Comparison of ENCODE assay signal across 8 cellular contexts in genomic region chr4:3302164-3302785, GRCh38. TPM values are rescaled to one million over a fixed set of nuclear protein-coding genes. Genes with fewer than 3 reads are reported as not detected.
A peak's percentile ranks its signal among the peaks of the same experiment; 100 is the strongest.
DNase-seq lines count a peak whose midpoint lies in the region; ATAC-seq lines count a peak whose summit lies in the region.

No MANE protein-coding gene starts in this region.

- H3K4me3 Mint-ChIP-seq in activated T-helper 1 cell treated with anti-CD3 and anti-CD28 coated beads, Interleukin-12 subunit alpha, Interleukin-12 subunit beta, Interleukin-2, Interleukin-4 antibody, amounts not matched to agents 30 ng/mL and 10 ng/mL and 1 ng/mL, durations not matched to agents 14 hours and 24 hours and 36 hours = peak overlapping the region; percentile 62

- H3K27me3 Mint-ChIP-seq in activated T-helper 1 cell treated with anti-CD3 and anti-CD28 coated beads, Interleukin-12 subunit alpha, Interleukin-12 subunit beta, Interleukin-2, Interleukin-4 antibody, amounts not matched to agents 30 ng/mL and 10 ng/mL and 1 ng/mL, durations not matched to agents 14 hours and 24 hours and 36 hours (ENCODE audit: insufficient read depth) = peaks cover 15% of the 10 kb centered on the region

- H3K4me1 Mint-ChIP-seq in activated T-helper 1 cell treated with anti-CD3 and anti-CD28 coated beads, Interleukin-12 subunit alpha, Interleukin-12 subunit beta, Interleukin-2, Interleukin-4 antibody, amounts not matched to agents 30 ng/mL and 10 ng/mL and 1 ng/mL, durations not matched to agents 14 hours and 24 hours and 36 hours (ENCODE audit: low read depth) = peaks cover 30% of the 10 kb centered on the region

- intact Hi-C loops in left cardiac atrium (cut with DNase I) (no loop called here), Right ventricle myocardium inferior (cut with DNase I) (no loop called here)
- intact Hi-C loops in activated T-helper 1 cell treated with anti-CD3 and anti-CD28 coated beads, Interleukin-12 subunit alpha, Interleukin-12 subunit beta, Interleukin-2, Interleukin-4 antibody, amounts not matched to agents 30 ng/mL and 10 ng/mL and 1 ng/mL, durations not matched to agents 14 hours and 24 hours and 36 hours (cut with micrococcal nuclease) = loop anchor here (2.0 kb wide), 1 partner anchor 179 kb away; no protein-coding TSS in a partner anchor

- no peaks in the 10 kb centered on the region for H3K9me3 Mint-ChIP-seq in activated T-helper 1 cell treated with anti-CD3 and anti-CD28 coated beads, Interleukin-12 subunit alpha, Interleukin-12 subunit beta, Interleukin-2, Interleukin-4 antibody, amounts not matched to agents 30 ng/mL and 10 ng/mL and 1 ng/mL, durations not matched to agents 14 hours and 24 hours and 36 hours

- ATAC-seq in left cardiac atrium (no peak), Right ventricle myocardium inferior (no peak), HG02870 (IDR thresholded peaks at IDR 0.05; ENCODE audit: unreplicated experiment) (no peak), HG02938 (IDR thresholded peaks at IDR 0.05; ENCODE audit: unreplicated experiment) (no peak)

- DNase-seq in left cardiac atrium = peak; percentile 54
- no peak for DNase-seq in Right ventricle myocardium inferior (ENCODE audit: missing footprints)
- peak; percentile 62 for DNase-seq in activated T-helper 1 cell treated with anti-CD3 and anti-CD28 coated beads, Interleukin-12 subunit alpha, Interleukin-12 subunit beta, Interleukin-2, Interleukin-4 antibody, amounts not matched to agents 30 ng/mL and 10 ng/mL and 1 ng/mL, durations not matched to agents 14 hours and 24 hours and 36 hours (ENCODE audit: low spot score)
- DNase-seq in myocyte (ENCODE audit: low read depth) = peak; percentile 81
- no peak for DNase-seq in NCI-H2171 treated with DMSO at 0.1 percent for 48 hours (lab: John Stamatoyannopoulos, UW)
- DNase-seq in NCI-H187 treated with DMSO at 0.1 percent for 48 hours (lab: John Stamatoyannopoulos, UW) = no peak

- peaks cover 2% of the 10 kb centered on the region for H3K36me3 Mint-ChIP-seq in activated T-helper 1 cell treated with anti-CD3 and anti-CD28 coated beads, Interleukin-12 subunit alpha, Interleukin-12 subunit beta, Interleukin-2, Interleukin-4 antibody, amounts not matched to agents 30 ng/mL and 10 ng/mL and 1 ng/mL, durations not matched to agents 14 hours and 24 hours and 36 hours (ENCODE audit: low read depth)

- H3K27ac Mint-ChIP-seq in activated T-helper 1 cell treated with anti-CD3 and anti-CD28 coated beads, Interleukin-12 subunit alpha, Interleukin-12 subunit beta, Interleukin-2, Interleukin-4 antibody, amounts not matched to agents 30 ng/mL and 10 ng/mL and 1 ng/mL, durations not matched to agents 14 hours and 24 hours and 36 hours = peak overlapping the region; percentile 38

RNA-seq across cellular contexts. Expression of gene RGS12, which starts 9.5 kb away (rescaled TPM):
- total RNA-seq in left cardiac atrium (10 to 100 TPM; 13.3 to 16.6 TPM), Right ventricle myocardium inferior (21.0 TPM), myocyte (27.2 and 29.0 TPM in 2 replicates)
- total RNA-seq in activated T-helper 1 cell treated with anti-CD3 and anti-CD28 coated beads, Interleukin-12 subunit alpha, Interleukin-12 subunit beta, Interleukin-2, Interleukin-4 antibody, amounts not matched to agents 30 ng/mL and 10 ng/mL and 1 ng/mL, durations not matched to agents 14 hours and 24 hours and 36 hours = 3.1 and 3.6 TPM in 2 replicates
- 37.9 TPM for polyA plus RNA-seq in myocyte (2012)

RNA-seq across cellular contexts. Expression of gene MSANTD1, which starts 53.3 kb away (rescaled TPM):
- total RNA-seq in left cardiac atrium (under 1 TPM; 0.41 to 0.42 TPM), Right ventricle myocardium inferior (0.51 TPM), myocyte (0.48 and 0.57 TPM in 2 replicates)
- total RNA-seq in activated T-helper 1 cell treated with anti-CD3 and anti-CD28 coated beads, Interleukin-12 subunit alpha, Interleukin-12 subunit beta, Interleukin-2, Interleukin-4 antibody, amounts not matched to agents 30 ng/mL and 10 ng/mL and 1 ng/mL, durations not matched to agents 14 hours and 24 hours and 36 hours = 0.73 and 1.2 TPM in 2 replicates
- polyA plus RNA-seq in myocyte (2012) = 0.32 TPM

Comparison
In these comparisons a context has a peak if more than half of its experiments do, and no peak if none do; other contexts are left out.
1. DNase-seq: peak in left cardiac atrium (single experiment), activated T-helper 1 cell treated with anti-CD3 and anti-CD28 coated beads, Interleukin-12 subunit alpha, Interleukin-12 subunit beta, Interleukin-2, Interleukin-4 antibody, amounts not matched to agents 30 ng/mL and 10 ng/mL and 1 ng/mL, durations not matched to agents 14 hours and 24 hours and 36 hours (single experiment) and myocyte (single experiment); none in Right ventricle myocardium inferior (single experiment), NCI-H2171 treated with DMSO at 0.1 percent for 48 hours (single experiment) and NCI-H187 treated with DMSO at 0.1 percent for 48 hours (single experiment).